1 cellular context compared by ENCODE assay signal in the genomic region with DNA sequence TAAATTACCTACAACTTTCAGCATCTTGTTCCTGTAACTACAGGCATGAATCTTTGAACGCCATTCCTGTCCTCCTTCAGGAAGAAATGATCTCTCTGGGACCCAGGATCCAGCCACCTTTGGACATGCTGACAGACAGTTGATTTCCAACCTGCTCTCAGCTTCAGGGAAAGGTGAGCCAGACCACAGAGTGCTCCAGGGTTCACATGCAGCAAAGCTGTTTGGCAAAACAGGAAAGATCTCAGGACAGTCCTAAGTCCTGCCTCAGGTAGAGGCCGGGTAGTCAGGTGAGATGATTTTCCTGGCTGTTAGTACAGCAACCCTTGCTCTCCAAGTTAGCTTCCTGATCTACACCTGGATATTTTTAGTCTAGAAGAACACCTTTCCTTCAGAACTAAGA.
TF ChIP-seq lines count a peak whose summit lies in the region.

No MANE protein-coding gene starts in this region.

TF ChIP-seq in WTC11, 78 proteins besides CTCF, POLR2A, EP300 and RAD21 (continued from another document):
- TF ChIP-seq, protein P1, sequence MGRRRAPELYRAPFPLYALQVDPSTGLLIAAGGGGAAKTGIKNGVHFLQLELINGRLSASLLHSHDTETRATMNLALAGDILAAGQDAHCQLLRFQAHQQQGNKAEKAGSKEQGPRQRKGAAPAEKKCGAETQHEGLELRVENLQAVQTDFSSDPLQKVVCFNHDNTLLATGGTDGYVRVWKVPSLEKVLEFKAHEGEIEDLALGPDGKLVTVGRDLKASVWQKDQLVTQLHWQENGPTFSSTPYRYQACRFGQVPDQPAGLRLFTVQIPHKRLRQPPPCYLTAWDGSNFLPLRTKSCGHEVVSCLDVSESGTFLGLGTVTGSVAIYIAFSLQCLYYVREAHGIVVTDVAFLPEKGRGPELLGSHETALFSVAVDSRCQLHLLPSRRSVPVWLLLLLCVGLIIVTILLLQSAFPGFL (CRISPR knock-in tag; IDR thresholded peaks at IDR 0.05; ENCODE audit: borderline replicate concordance) = no peak
- TF ChIP-seq JUN (CRISPR knock-in tag; IDR thresholded peaks at IDR 0.05) = no peak
- TF ChIP-seq, protein P2, sequence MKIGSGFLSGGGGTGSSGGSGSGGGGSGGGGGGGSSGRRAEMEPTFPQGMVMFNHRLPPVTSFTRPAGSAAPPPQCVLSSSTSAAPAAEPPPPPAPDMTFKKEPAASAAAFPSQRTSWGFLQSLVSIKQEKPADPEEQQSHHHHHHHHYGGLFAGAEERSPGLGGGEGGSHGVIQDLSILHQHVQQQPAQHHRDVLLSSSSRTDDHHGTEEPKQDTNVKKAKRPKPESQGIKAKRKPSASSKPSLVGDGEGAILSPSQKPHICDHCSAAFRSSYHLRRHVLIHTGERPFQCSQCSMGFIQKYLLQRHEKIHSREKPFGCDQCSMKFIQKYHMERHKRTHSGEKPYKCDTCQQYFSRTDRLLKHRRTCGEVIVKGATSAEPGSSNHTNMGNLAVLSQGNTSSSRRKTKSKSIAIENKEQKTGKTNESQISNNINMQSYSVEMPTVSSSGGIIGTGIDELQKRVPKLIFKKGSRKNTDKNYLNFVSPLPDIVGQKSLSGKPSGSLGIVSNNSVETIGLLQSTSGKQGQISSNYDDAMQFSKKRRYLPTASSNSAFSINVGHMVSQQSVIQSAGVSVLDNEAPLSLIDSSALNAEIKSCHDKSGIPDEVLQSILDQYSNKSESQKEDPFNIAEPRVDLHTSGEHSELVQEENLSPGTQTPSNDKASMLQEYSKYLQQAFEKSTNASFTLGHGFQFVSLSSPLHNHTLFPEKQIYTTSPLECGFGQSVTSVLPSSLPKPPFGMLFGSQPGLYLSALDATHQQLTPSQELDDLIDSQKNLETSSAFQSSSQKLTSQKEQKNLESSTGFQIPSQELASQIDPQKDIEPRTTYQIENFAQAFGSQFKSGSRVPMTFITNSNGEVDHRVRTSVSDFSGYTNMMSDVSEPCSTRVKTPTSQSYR (CRISPR knock-in tag; IDR thresholded peaks at IDR 0.05) = no peak
- TF ChIP-seq, protein P3, sequence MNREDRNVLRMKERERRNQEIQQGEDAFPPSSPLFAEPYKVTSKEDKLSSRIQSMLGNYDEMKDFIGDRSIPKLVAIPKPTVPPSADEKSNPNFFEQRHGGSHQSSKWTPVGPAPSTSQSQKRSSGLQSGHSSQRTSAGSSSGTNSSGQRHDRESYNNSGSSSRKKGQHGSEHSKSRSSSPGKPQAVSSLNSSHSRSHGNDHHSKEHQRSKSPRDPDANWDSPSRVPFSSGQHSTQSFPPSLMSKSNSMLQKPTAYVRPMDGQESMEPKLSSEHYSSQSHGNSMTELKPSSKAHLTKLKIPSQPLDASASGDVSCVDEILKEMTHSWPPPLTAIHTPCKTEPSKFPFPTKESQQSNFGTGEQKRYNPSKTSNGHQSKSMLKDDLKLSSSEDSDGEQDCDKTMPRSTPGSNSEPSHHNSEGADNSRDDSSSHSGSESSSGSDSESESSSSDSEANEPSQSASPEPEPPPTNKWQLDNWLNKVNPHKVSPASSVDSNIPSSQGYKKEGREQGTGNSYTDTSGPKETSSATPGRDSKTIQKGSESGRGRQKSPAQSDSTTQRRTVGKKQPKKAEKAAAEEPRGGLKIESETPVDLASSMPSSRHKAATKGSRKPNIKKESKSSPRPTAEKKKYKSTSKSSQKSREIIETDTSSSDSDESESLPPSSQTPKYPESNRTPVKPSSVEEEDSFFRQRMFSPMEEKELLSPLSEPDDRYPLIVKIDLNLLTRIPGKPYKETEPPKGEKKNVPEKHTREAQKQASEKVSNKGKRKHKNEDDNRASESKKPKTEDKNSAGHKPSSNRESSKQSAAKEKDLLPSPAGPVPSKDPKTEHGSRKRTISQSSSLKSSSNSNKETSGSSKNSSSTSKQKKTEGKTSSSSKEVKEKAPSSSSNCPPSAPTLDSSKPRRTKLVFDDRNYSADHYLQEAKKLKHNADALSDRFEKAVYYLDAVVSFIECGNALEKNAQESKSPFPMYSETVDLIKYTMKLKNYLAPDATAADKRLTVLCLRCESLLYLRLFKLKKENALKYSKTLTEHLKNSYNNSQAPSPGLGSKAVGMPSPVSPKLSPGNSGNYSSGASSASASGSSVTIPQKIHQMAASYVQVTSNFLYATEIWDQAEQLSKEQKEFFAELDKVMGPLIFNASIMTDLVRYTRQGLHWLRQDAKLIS (CRISPR knock-in tag; IDR thresholded peaks at IDR 0.05; ENCODE audit: borderline replicate concordance) = no peak
- no peak for TF ChIP-seq ZNF423 (CRISPR knock-in tag; IDR thresholded peaks at IDR 0.05)
- TF ChIP-seq GTF2I (CRISPR knock-in tag; conservative IDR thresholded peaks at IDR 0.05) = no peak
- no peak for TF ChIP-seq SMAD4 (CRISPR knock-in tag; IDR thresholded peaks at IDR 0.05)
- TF ChIP-seq, protein P4, sequence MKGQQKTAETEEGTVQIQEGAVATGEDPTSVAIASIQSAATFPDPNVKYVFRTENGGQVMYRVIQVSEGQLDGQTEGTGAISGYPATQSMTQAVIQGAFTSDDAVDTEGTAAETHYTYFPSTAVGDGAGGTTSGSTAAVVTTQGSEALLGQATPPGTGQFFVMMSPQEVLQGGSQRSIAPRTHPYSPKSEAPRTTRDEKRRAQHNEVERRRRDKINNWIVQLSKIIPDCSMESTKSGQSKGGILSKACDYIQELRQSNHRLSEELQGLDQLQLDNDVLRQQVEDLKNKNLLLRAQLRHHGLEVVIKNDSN (CRISPR knock-in tag; IDR thresholded peaks at IDR 0.05) = no peak
- no peak for TF ChIP-seq IRF2 (CRISPR knock-in tag; IDR thresholded peaks at IDR 0.05; ENCODE audit: borderline replicate concordance, low read depth)
- no peak for TF ChIP-seq CREB1 (CRISPR knock-in tag; IDR thresholded peaks at IDR 0.05)
